ENCODE assay signal across 28 cellular contexts in genomic region chr1:227261501-227261900, GRCh38.
"Had no signal": no experiment of that assay in that cellular context is flagged by ENCODE, and none has a peak within 500 bp of the region (broad histone marks: within the 10 kb centered on the region; RNA-seq: fewer than 3 reads in every experiment).

No MANE protein-coding gene starts in this region.

- H3K27me3 ChIP-seq: neutrophil, pancreas, right lobe of liver, sigmoid colon, stomach, suprapubic skin, testis, tibial artery, transverse colon, upper lobe of right lung, uterus had no signal

- H3K4me1 ChIP-seq: right lobe of liver, suprapubic skin, testis, upper lobe of right lung, uterus had no signal

- ATAC-seq: naive thymus-derived CD8-positive, alpha-beta T cell; natural killer cell treated with Interleukin-12 subunit alpha and Interleukin-12 subunit beta and Interleukin-15 and Interleukin-18, amount 100 ng/mL, for 72 hours; pancreas; psoas muscle; right cardiac atrium; right lobe of liver; stimulated activated effector memory CD8-positive, alpha-beta T cell treated with anti-CD3 and anti-CD28 coated beads, Interleukin-12 subunit alpha, Interleukin-12 subunit beta, amount 100 ng/mL, for 72 hours; stimulated activated naive B cell treated with anti-CD40 and anti-IgM and Interleukin-4, amounts not matched to agents 10 μg/mL and 1 μg/mL and 100 μg/mL, for 72 hours; upper lobe of right lung had no signal

- H3K27ac ChIP-seq: neutrophil, pancreas, psoas muscle, right lobe of liver, sigmoid colon, stomach, suprapubic skin, testis, tibial artery, transverse colon, upper lobe of right lung, uterus had no signal

- H3K36me3 ChIP-seq: neutrophil, pancreas, right lobe of liver, sigmoid colon, stomach, suprapubic skin, tibial artery, transverse colon, upper lobe of right lung, uterus had no signal

- DNase-seq: naive thymus-derived CD8-positive, alpha-beta T cell; nephron progenitor cell; nucleus accumbens; pancreas; psoas muscle; right cardiac atrium; right lobe of liver; sigmoid colon; small intestine; stimulated activated CD4-positive, alpha-beta T cell treated with anti-CD3 and anti-CD28 coated beads, Interleukin-15, amount 100 ng/mL, for 24 hours; stimulated activated CD4-positive, alpha-beta T cell treated with anti-CD3 and anti-CD28 coated beads, Interleukin-2, amount 100 ng/mL, for 24 hours; stimulated activated CD4-positive, alpha-beta T cell treated with anti-CD3 and anti-CD28 coated beads, Interleukin-2, amount 100 ng/mL, for 48 hours; stimulated activated CD4-positive, alpha-beta T cell treated with anti-CD3 and anti-CD28 coated beads, Interleukin-4, amount 100 ng/mL, for 24 hours; stimulated activated naive B cell treated with anti-CD40 and anti-IgM and Interleukin-4, amounts not matched to agents 10 μg/mL and 1 μg/mL and 100 μg/mL, for 72 hours; stimulated activated naive CD4-positive, alpha-beta T cell treated with Interleukin-2 at 50 U/mL for 16 hours; stomach; testis; tibial artery; transverse colon; upper lobe of right lung; uterus had no signal

- H3K27ac Mint-ChIP-seq: naive thymus-derived CD8-positive, alpha-beta T cell; natural killer cell treated with Interleukin-12 subunit alpha and Interleukin-12 subunit beta and Interleukin-15 and Interleukin-18, amount 100 ng/mL, for 72 hours; nephron progenitor cell; stimulated activated effector memory CD8-positive, alpha-beta T cell treated with anti-CD3 and anti-CD28 coated beads, Interleukin-12 subunit alpha, Interleukin-12 subunit beta, amount 100 ng/mL, for 72 hours; stimulated activated naive B cell treated with anti-CD40 and anti-IgM and Interleukin-4, amounts not matched to agents 10 μg/mL and 1 μg/mL and 100 μg/mL, for 72 hours; stimulated activated naive CD8-positive, alpha-beta T cell treated with anti-CD3 and anti-CD28 coated beads, Interleukin-15, Interleukin-2, amounts not matched to agents 100 ng/mL and 50 ng/mL, for 24 hours; type B pancreatic cell had no signal

- H3K9me3 Mint-ChIP-seq: naive thymus-derived CD8-positive, alpha-beta T cell; natural killer cell treated with Interleukin-12 subunit alpha and Interleukin-12 subunit beta and Interleukin-15 and Interleukin-18, amount 100 ng/mL, for 72 hours; nephron progenitor cell; neural crest cell; stimulated activated effector memory CD8-positive, alpha-beta T cell treated with anti-CD3 and anti-CD28 coated beads, Interleukin-12 subunit alpha, Interleukin-12 subunit beta, amount 100 ng/mL, for 72 hours; stimulated activated naive B cell treated with anti-CD40 and anti-IgM and Interleukin-4, amounts not matched to agents 10 μg/mL and 1 μg/mL and 100 μg/mL, for 72 hours; stimulated activated naive CD8-positive, alpha-beta T cell treated with anti-CD3 and anti-CD28 coated beads, Interleukin-15, Interleukin-2, amounts not matched to agents 100 ng/mL and 50 ng/mL, for 24 hours; type B pancreatic cell had no signal

- H3K4me3 Mint-ChIP-seq: naive thymus-derived CD8-positive, alpha-beta T cell; natural killer cell treated with Interleukin-12 subunit alpha and Interleukin-12 subunit beta and Interleukin-15 and Interleukin-18, amount 100 ng/mL, for 72 hours; nephron progenitor cell; neural crest cell; stimulated activated effector memory CD8-positive, alpha-beta T cell treated with anti-CD3 and anti-CD28 coated beads, Interleukin-12 subunit alpha, Interleukin-12 subunit beta, amount 100 ng/mL, for 72 hours; stimulated activated naive B cell treated with anti-CD40 and anti-IgM and Interleukin-4, amounts not matched to agents 10 μg/mL and 1 μg/mL and 100 μg/mL, for 72 hours; stimulated activated naive CD8-positive, alpha-beta T cell treated with anti-CD3 and anti-CD28 coated beads, Interleukin-15, Interleukin-2, amounts not matched to agents 100 ng/mL and 50 ng/mL, for 24 hours; type B pancreatic cell had no signal

- H3K9me3 ChIP-seq: neutrophil, pancreas, psoas muscle, right lobe of liver, sigmoid colon, stomach, suprapubic skin, testis, tibial artery, transverse colon, upper lobe of right lung, uterus had no signal

- H3K27me3 Mint-ChIP-seq: stimulated activated naive B cell treated with anti-CD40 and anti-IgM and Interleukin-4, amounts not matched to agents 10 μg/mL and 1 μg/mL and 100 μg/mL, for 72 hours; type B pancreatic cell had no signal

- H3K36me3 Mint-ChIP-seq: naive thymus-derived CD8-positive, alpha-beta T cell; natural killer cell treated with Interleukin-12 subunit alpha and Interleukin-12 subunit beta and Interleukin-15 and Interleukin-18, amount 100 ng/mL, for 72 hours; stimulated activated effector memory CD8-positive, alpha-beta T cell treated with anti-CD3 and anti-CD28 coated beads, Interleukin-12 subunit alpha, Interleukin-12 subunit beta, amount 100 ng/mL, for 72 hours; stimulated activated naive B cell treated with anti-CD40 and anti-IgM and Interleukin-4, amounts not matched to agents 10 μg/mL and 1 μg/mL and 100 μg/mL, for 72 hours; type B pancreatic cell had no signal

- H3K4me1 Mint-ChIP-seq: naive thymus-derived CD8-positive, alpha-beta T cell; nephron progenitor cell; stimulated activated effector memory CD8-positive, alpha-beta T cell treated with anti-CD3 and anti-CD28 coated beads, Interleukin-12 subunit alpha, Interleukin-12 subunit beta, amount 100 ng/mL, for 72 hours; stimulated activated naive B cell treated with anti-CD40 and anti-IgM and Interleukin-4, amounts not matched to agents 10 μg/mL and 1 μg/mL and 100 μg/mL, for 72 hours had no signal

- H3K4me3 ChIP-seq: pancreas, psoas muscle, right lobe of liver, sigmoid colon, stomach, suprapubic skin, testis, tibial artery, transverse colon, upper lobe of right lung, uterus had no signal
